Comparison of ENCODE assay signal across 20 cellular contexts in genomic region chr12:55467836-55468235, GRCh38. TPM values are rescaled to one million over a fixed set of nuclear protein-coding genes. Genes with fewer than 3 reads are reported as not detected.
DNase-seq lines count a peak whose midpoint lies in the region; ATAC-seq, FAIRE-seq and TF ChIP-seq lines count a peak whose summit lies in the region.
"Had no signal": no experiment of that assay in that cellular context is flagged by ENCODE, and none has a peak within 500 bp of the region (broad histone marks: within the 10 kb centered on the region; RNA-seq: fewer than 3 reads in every experiment).

No MANE protein-coding gene starts in this region.

- peak; percentile 13 for FAIRE-seq in A549 (lab: Jason Lieb, UNC)
- FAIRE-seq: GM12892 had no signal

- no peak overlapping the region for H3K9ac ChIP-seq in MM.1S (ENCODE audit: low read length)
- H3K9ac ChIP-seq: parathyroid adenoma had no signal

- no peak overlapping the region for H2AFZ ChIP-seq in MM.1S (ENCODE audit: low read length)
- H2AFZ ChIP-seq: parathyroid adenoma had no signal

- DNase-seq in A549 (ENCODE audit: low read depth in 1 of 2, low spot score in 1 of 2) (no peak), MM.1S (peak; percentile 78), hypothalamus (lab: John Stamatoyannopoulos, UW) (no peak)
- DNase-seq in NK-92 treated with Interleukin-12 subunit alpha and Interleukin-12 subunit beta, amount 100 ng/mL, for 24 hours (lab: John Stamatoyannopoulos, UW): no peak
- DNase-seq: activated effector memory CD4-positive, alpha-beta T cell treated with anti-CD3 and anti-CD28 coated beads, Interleukin-2, amount 50 U/mL, for 16 hours; anterior cingulate cortex; CD4-positive, alpha-beta memory T cell; foreskin fibroblast; H9; NCI-H2081 treated with DMSO at 0.1 percent for 48 hours; NCI-H524 treated with DMSO at 0.1 percent for 48 hours; upper lobe of left lung had no signal

- no peak for TF ChIP-seq POLR2A in A549 (IDR thresholded peaks at IDR 0.05; ENCODE audit: low read length)

- no peak for ATAC-seq in A549
- ATAC-seq in GM18868 (IDR thresholded peaks at IDR 0.05; ENCODE audit: unreplicated experiment): peak; percentile 95
- peak; percentile 57 for ATAC-seq in HG02678 (IDR thresholded peaks at IDR 0.05; ENCODE audit: unreplicated experiment)
- no peak for ATAC-seq in HG02642 (IDR thresholded peaks at IDR 0.05; ENCODE audit: poor library complexity, unreplicated experiment)
- ATAC-seq in HG03571 (IDR thresholded peaks at IDR 0.05; ENCODE audit: unreplicated experiment): no peak

- H3K27ac ChIP-seq in A549 (no peak overlapping the region), MM.1S (ENCODE audit: low read length) (no peak overlapping the region; the same call in 1 of the 2 replicates)
- H3K27ac ChIP-seq: parathyroid adenoma, skin epidermis, upper lobe of left lung had no signal

- H3F3A ChIP-seq in MM.1S (ENCODE audit: insufficient read depth, low read length): no peaks in the 10 kb centered on the region

- H3K4me3 ChIP-seq in A549: no peak overlapping the region
- no peak overlapping the region for H3K4me3 ChIP-seq in MM.1S (ENCODE audit: low read length)
- H3K4me3 ChIP-seq: skin epidermis, upper lobe of left lung had no signal

- no peak for TF ChIP-seq EP300 in A549 (IDR thresholded peaks at IDR 0.05)

- H3K4me2 ChIP-seq in A549 (no peak overlapping the region), MM.1S (ENCODE audit: low read depth, low read length) (peak overlapping the region; percentile 50)

- H3K9me3 ChIP-seq in A549: no peaks in the 10 kb centered on the region
- no peaks in the 10 kb centered on the region for H3K9me3 ChIP-seq in MM.1S (replicated peaks; ENCODE audit: insufficient read depth, low read length)
- H3K9me3 ChIP-seq: upper lobe of left lung had no signal

- H3K4me1 ChIP-seq in A549 (no peaks in the 10 kb centered on the region), MM.1S (ENCODE audit: low read length) (peaks cover 26% of the 10 kb centered on the region)
- H3K4me1 ChIP-seq: parathyroid adenoma, upper lobe of left lung had no signal

- no peaks in the 10 kb centered on the region for H3K79me2 ChIP-seq in MM.1S (ENCODE audit: low read length)
- H3K79me2 ChIP-seq: parathyroid adenoma had no signal

- TF ChIP-seq CTCF in A549 (IDR thresholded peaks at IDR 0.05): no peak
- no peak for TF ChIP-seq CTCF in MM.1S (IDR thresholded peaks at IDR 0.05; ENCODE audit: low read length)

- no peaks in the 10 kb centered on the region for H3K36me3 ChIP-seq in MM.1S (replicated peaks; ENCODE audit: insufficient read depth, low read length)
- H3K36me3 ChIP-seq: upper lobe of left lung had no signal

- POLR2A ChIA-PET in A549 (lab: Yijun Ruan, JAX): no interaction called here

- CTCF ChIA-PET in A549 (lab: Yijun Ruan, JAX): no interaction called here

- WGBS in A549 (ENCODE audit: missing lambda C conversion rate): 1% methylated on average over 2 of the region's 2 CpGs

- H3K27me3 ChIP-seq in MM.1S (replicated peaks; ENCODE audit: insufficient read depth, low read length): no peaks in the 10 kb centered on the region
- H3K27me3 ChIP-seq: upper lobe of left lung had no signal

- no peaks in the 10 kb centered on the region for H3K9me2 ChIP-seq in MM.1S (replicated peaks; ENCODE audit: insufficient read depth, low read length)

- H4K20me1 ChIP-seq in MM.1S (ENCODE audit: insufficient read depth, low read length): no peaks in the 10 kb centered on the region

- TF ChIP-seq RAD21 in A549 (conservative IDR thresholded peaks at IDR 0.05 in 1 of 2, IDR thresholded peaks at IDR 0.05 in 1 of 2): no peak

TF ChIP-seq in A549, 52 proteins besides CTCF, POLR2A, EP300 and RAD21:
- TF ChIP-seq PBX3 (IDR thresholded peaks at IDR 0.05) (no peak), TP53 (CRISPR knock-in tag; IDR thresholded peaks at IDR 0.05) (no peak), SMC3 (IDR thresholded peaks at IDR 0.05) (no peak), SREBF2 (IDR thresholded peaks at IDR 0.05) (no peak), POLR2AphosphoS2 (conservative IDR thresholded peaks at IDR 0.05; ENCODE audit: low read length) (no peak)

RNA-seq across cellular contexts. Expression of gene OR6C70, which starts 2.1 kb away (rescaled TPM):
- polyA plus RNA-seq in A549 (2011; rRNA removed) (not detected in 2 replicates), A549 (2017; fragmentation: RNase III; extraction: RNeasy Plus Mini Kit Qiagen cat#74134 plus additional on column Dnase treatment) (not detected in 3 replicates)
- not detected in 2 replicates for polyA plus RNA-seq in A549 (2012; cell fraction: cytosol; rRNA removed)
- not detected in 2 replicates for polyA plus RNA-seq in A549 (2012; cell fraction: nucleus; rRNA removed)
- not detected in 2 replicates for polyA minus RNA-seq in A549 (2011; rRNA and poly(A)+ RNA removed)
- polyA plus RNA-seq: CD4-positive, alpha-beta memory T cell; liver had no signal

RNA-seq across cellular contexts. Expression of gene OR6C2, which starts 24.0 kb away (rescaled TPM):
- polyA plus RNA-seq in A549 (2011; rRNA removed) (not detected in 2 replicates), A549 (2017; fragmentation: RNase III; extraction: RNeasy Plus Mini Kit Qiagen cat#74134 plus additional on column Dnase treatment) (not detected in 3 replicates)
- not detected in 2 replicates for polyA plus RNA-seq in A549 (2012; cell fraction: cytosol; rRNA removed)
- polyA plus RNA-seq in A549 (2012; cell fraction: nucleus; rRNA removed): not detected in 2 replicates
- not detected in 2 replicates for polyA minus RNA-seq in A549 (2011; rRNA and poly(A)+ RNA removed)
- polyA plus RNA-seq: CD4-positive, alpha-beta memory T cell; liver had no signal

RNA-seq across cellular contexts. Expression of gene OR6C68, which starts 24.3 kb away (rescaled TPM):
- not detected in 2 replicates for polyA plus RNA-seq in A549 (2011; rRNA removed)
- polyA plus RNA-seq in A549 (2012; cell fraction: cytosol; rRNA removed): not detected in 2 replicates
- not detected in 2 replicates for polyA plus RNA-seq in A549 (2012; cell fraction: nucleus; rRNA removed)
- not detected in 3 replicates for polyA plus RNA-seq in A549 (2017; fragmentation: RNase III; extraction: RNeasy Plus Mini Kit Qiagen cat#74134 plus additional on column Dnase treatment)
- polyA minus RNA-seq in A549 (2011; rRNA and poly(A)+ RNA removed): not detected in 2 replicates
- polyA plus RNA-seq: CD4-positive, alpha-beta memory T cell; liver had no signal

RNA-seq across cellular contexts. Expression of gene OR6C76, which starts 41.8 kb away (rescaled TPM):
- polyA plus RNA-seq in A549 (2011; rRNA removed) (not detected in 2 replicates), A549 (2017; fragmentation: RNase III; extraction: RNeasy Plus Mini Kit Qiagen cat#74134 plus additional on column Dnase treatment) (not detected in 3 replicates)
- polyA plus RNA-seq in A549 (2012; cell fraction: cytosol; rRNA removed): not detected in 2 replicates
- polyA plus RNA-seq in A549 (2012; cell fraction: nucleus; rRNA removed): not detected in 2 replicates
- polyA minus RNA-seq in A549 (2011; rRNA and poly(A)+ RNA removed): not detected in 2 replicates
- polyA plus RNA-seq: CD4-positive, alpha-beta memory T cell; liver had no signal

Comparison
In these comparisons a context has a peak if more than half of its experiments do, and no peak if none do; other contexts are left out.
1. ATAC-seq: peak in GM18868 (single experiment) and HG02678 (single experiment); none in A549 (0 of 2), HG02642 (single experiment) and HG03571 (single experiment).